In the genomic region with DNA sequence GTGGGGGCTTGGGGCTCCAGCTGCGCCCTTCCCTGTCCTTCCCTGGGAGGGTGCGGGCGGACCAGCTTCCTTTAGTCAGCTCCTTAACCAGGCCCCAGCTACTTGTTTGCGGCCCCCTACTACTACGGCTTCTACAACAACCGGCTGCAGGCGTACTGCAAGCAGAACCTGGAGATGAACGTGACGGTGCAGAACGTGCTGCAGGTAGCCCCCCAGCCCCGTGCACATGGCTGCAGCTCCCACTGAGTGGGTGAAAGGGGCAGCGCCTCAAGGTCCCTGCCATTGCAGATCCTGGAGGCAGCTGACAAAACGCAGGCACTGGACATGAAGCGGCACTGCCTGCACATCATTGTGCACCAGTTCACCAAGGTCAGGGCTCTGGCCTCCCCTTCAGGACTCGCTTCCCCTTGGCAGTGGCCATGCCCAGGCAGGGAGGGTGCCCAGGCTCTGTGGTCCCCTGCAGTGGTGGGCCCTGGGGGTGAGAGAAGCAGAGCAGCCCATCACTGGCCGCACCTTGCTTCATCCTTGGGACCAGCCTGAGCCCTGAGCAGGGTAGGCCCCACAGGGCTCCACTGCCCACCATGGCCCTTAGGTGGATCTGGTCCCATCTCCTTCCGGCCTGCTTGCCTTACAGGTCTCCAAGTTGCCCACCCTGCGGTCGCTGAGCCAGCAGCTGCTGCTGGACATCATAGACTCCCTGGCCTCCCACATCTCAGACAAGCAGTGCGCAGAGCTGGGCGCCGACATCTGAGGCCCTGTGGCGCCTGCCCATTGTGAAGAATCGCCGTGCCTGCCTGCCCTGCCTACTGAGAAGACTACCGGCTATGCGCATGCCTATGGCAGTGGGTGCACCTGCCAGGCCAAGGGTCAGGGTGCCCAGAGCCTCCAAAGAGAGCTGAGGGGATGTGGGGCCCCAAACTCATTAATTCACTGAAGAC, we compare ENCODE assay signal across 1 cellular context.
TF ChIP-seq lines count a peak whose summit lies in the region.

No MANE protein-coding gene starts in this region.

TF ChIP-seq in K562, 482 proteins besides CTCF, POLR2A, EP300 and RAD21 (continued from another document and continues in another):
- no peak for TF ChIP-seq SREBF2 (CRISPR knock-in tag; IDR thresholded peaks at IDR 0.05)
- no peak for TF ChIP-seq ZNF707 (CRISPR knock-in tag; conservative IDR thresholded peaks at IDR 0.05)
- 0 out of 2 replicates have a peak, but pooled peaks have one; percentile 3 for TF ChIP-seq CHD2 (IDR thresholded peaks at IDR 0.05; ENCODE audit: low read depth, low read length)
- TF ChIP-seq, protein P1, sequence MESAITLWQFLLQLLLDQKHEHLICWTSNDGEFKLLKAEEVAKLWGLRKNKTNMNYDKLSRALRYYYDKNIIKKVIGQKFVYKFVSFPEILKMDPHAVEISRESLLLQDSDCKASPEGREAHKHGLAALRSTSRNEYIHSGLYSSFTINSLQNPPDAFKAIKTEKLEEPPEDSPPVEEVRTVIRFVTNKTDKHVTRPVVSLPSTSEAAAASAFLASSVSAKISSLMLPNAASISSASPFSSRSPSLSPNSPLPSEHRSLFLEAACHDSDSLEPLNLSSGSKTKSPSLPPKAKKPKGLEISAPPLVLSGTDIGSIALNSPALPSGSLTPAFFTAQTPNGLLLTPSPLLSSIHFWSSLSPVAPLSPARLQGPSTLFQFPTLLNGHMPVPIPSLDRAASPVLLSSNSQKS (CRISPR knock-in tag; IDR thresholded peaks at IDR 0.05), result no peak
- no peak for TF ChIP-seq ZNF354B (CRISPR knock-in tag; IDR thresholded peaks at IDR 0.05)
- no peak for TF ChIP-seq CBFA2T3 (IDR thresholded peaks at IDR 0.05)
- TF ChIP-seq ZNF146 (CRISPR knock-in tag; IDR thresholded peaks at IDR 0.05; ENCODE audit: unreplicated experiment), result no peak
- no peak for TF ChIP-seq TEAD4 (IDR thresholded peaks at IDR 0.05; ENCODE audit: low read length)
- no peak for TF ChIP-seq TEAD4 (CRISPR knock-in tag; IDR thresholded peaks at IDR 0.05; ENCODE audit: borderline replicate concordance)
- TF ChIP-seq SMAD3 (CRISPR knock-in tag; conservative IDR thresholded peaks at IDR 0.05), result no peak
- TF ChIP-seq ZFP1 (CRISPR knock-in tag; IDR thresholded peaks at IDR 0.05), result peak; percentile 53
- TF ChIP-seq FOXP1 (CRISPR knock-in tag; IDR thresholded peaks at IDR 0.05), result no peak
- TF ChIP-seq POLR3G (IDR thresholded peaks at IDR 0.05; ENCODE audit: extremely low read depth, insufficient read length, insufficient replicate concordance), result no peak
- TF ChIP-seq ZNF384 (IDR thresholded peaks at IDR 0.05; ENCODE audit: low read depth, low read length), result no peak
- TF ChIP-seq HEY1 (CRISPR knock-in tag; IDR thresholded peaks at IDR 0.05; ENCODE audit: borderline replicate concordance), result no peak
- no peak; the same call in 1 of the 2 replicates for TF ChIP-seq JUN (IDR thresholded peaks at IDR 0.05; ENCODE audit: borderline replicate concordance, low read depth, low read length)
- TF ChIP-seq JUN (CRISPR knock-in tag; IDR thresholded peaks at IDR 0.05; ENCODE audit: borderline replicate concordance), result no peak
- TF ChIP-seq GABPA (tag; conservative IDR thresholded peaks at IDR 0.05; ENCODE audit: low read depth), result no peak
- 0 out of 2 replicates have a peak, but pooled peaks have one; percentile 29 for TF ChIP-seq IFI16 (CRISPR knock-in tag; IDR thresholded peaks at IDR 0.05)
- TF ChIP-seq SMAD1 (IDR thresholded peaks at IDR 0.05; ENCODE audit: low read depth, low read length, partially characterized antibody), result no peak
- TF ChIP-seq, protein P2, sequence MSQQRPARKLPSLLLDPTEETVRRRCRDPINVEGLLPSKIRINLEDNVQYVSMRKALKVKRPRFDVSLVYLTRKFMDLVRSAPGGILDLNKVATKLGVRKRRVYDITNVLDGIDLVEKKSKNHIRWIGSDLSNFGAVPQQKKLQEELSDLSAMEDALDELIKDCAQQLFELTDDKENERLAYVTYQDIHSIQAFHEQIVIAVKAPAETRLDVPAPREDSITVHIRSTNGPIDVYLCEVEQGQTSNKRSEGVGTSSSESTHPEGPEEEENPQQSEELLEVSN (IDR thresholded peaks at IDR 0.05; ENCODE audit: borderline replicate concordance in 1 of 2, extremely low read depth in 1 of 2, insufficient read depth in 1 of 2, insufficient read length in 1 of 2, low read depth in 1 of 2, low read length in 1 of 2, poor library complexity in 1 of 2, severe bottlenecking in 1 of 2), result no peak
- no peak for TF ChIP-seq PHTF2 (CRISPR knock-in tag; IDR thresholded peaks at IDR 0.05)
- no peak for TF ChIP-seq ZNF24 (IDR thresholded peaks at IDR 0.05)
- TF ChIP-seq, protein P3, sequence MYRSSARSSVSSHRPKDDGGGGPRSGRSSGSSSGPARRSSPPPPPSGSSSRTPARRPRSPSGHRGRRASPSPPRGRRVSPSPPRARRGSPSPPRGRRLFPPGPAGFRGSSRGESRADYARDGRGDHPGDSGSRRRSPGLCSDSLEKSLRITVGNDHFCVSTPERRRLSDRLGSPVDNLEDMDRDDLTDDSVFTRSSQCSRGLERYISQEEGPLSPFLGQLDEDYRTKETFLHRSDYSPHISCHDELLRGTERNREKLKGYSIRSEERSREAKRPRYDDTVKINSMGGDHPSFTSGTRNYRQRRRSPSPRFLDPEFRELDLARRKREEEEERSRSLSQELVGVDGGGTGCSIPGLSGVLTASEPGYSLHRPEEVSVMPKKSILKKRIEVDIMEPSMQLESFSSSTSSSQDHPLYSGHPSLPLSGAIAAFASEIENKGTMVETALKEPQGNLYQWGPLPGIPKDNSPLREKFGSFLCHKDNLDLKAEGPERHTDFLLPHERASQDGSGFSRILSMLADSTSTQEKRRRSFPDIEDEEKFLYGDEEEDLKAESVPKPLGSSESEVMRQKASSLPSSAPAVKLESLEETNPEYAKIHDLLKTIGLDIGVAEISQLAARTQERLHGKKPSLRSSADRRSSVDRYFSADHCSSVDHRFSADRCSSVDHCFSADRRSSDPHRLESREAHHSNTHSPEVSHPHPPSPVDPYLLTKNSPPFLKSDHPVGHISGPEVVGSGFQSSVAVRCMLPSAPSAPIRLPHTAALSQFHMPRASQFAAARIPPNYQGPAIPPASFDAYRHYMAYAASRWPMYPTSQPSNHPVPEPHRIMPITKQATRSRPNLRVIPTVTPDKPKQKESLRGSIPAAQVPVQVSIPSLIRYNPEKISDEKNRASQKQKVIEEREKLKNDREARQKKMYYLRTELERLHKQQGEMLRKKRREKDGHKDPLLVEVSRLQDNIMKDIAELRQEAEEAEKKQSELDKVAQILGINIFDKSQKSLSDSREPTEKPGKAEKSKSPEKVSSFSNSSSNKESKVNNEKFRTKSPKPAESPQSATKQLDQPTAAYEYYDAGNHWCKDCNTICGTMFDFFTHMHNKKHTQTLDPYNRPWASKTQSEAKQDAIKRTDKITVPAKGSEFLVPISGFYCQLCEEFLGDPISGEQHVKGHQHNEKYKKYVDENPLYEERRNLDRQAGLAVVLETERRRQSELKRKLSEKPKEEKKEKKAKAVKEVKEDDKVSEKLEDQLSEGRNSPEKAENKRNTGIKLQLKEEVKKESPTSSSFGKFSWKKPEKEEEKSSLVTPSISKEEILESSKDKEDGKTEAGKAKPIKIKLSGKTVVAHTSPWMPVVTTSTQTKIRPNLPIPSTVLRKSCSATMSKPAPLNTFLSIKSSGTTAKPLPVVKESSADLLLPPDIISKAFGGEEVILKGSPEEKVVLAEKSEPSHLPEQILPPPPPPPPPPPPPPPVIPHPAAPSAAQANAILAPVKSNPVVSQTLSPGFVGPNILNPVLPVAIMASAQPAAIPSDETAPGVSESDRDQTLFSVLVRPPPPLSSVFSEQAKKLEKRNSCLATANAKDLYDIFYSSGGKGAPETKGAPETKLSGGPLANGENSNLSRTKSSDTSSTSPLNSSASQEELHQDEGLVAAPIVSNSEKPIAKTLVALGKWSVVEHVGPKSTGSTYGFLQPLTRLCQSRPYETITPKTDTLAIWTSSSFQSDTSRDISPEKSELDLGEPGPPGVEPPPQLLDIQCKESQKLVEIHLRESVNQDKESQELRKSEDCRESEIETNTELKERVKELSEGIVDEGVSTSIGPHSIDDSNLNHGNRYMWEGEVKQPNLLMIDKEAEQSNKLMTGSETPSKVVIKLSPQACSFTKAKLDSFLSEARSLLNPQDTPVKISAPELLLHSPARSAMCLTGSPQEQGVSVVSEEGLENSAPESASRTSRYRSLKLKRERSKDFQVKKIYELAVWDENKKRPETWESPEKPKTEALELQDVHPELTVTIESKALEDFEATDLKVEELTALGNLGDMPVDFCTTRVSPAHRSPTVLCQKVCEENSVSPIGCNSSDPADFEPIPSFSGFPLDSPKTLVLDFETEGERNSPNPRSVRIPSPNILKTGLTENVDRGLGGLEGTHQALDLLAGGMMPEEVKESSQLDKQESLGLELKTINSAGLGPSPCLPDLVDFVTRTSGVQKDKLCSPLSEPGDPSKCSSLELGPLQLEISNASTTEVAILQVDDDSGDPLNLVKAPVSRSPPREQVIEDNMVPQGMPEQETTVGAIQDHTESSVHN (IDR thresholded peaks at IDR 0.05; ENCODE audit: borderline replicate concordance in 1 of 2, low read depth in 1 of 2), result no peak
- TF ChIP-seq, protein P4, sequence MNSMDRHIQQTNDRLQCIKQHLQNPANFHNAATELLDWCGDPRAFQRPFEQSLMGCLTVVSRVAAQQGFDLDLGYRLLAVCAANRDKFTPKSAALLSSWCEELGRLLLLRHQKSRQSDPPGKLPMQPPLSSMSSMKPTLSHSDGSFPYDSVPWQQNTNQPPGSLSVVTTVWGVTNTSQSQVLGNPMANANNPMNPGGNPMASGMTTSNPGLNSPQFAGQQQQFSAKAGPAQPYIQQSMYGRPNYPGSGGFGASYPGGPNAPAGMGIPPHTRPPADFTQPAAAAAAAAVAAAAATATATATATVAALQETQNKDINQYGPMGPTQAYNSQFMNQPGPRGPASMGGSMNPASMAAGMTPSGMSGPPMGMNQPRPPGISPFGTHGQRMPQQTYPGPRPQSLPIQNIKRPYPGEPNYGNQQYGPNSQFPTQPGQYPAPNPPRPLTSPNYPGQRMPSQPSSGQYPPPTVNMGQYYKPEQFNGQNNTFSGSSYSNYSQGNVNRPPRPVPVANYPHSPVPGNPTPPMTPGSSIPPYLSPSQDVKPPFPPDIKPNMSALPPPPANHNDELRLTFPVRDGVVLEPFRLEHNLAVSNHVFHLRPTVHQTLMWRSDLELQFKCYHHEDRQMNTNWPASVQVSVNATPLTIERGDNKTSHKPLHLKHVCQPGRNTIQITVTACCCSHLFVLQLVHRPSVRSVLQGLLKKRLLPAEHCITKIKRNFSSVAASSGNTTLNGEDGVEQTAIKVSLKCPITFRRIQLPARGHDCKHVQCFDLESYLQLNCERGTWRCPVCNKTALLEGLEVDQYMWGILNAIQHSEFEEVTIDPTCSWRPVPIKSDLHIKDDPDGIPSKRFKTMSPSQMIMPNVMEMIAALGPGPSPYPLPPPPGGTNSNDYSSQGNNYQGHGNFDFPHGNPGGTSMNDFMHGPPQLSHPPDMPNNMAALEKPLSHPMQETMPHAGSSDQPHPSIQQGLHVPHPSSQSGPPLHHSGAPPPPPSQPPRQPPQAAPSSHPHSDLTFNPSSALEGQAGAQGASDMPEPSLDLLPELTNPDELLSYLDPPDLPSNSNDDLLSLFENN (IDR thresholded peaks at IDR 0.05; ENCODE audit: low read depth in 2 of 2, low read length in 2 of 2), result no peak
- no peak for TF ChIP-seq ZNF224 (CRISPR knock-in tag; IDR thresholded peaks at IDR 0.05)
- TF ChIP-seq, protein P5, sequence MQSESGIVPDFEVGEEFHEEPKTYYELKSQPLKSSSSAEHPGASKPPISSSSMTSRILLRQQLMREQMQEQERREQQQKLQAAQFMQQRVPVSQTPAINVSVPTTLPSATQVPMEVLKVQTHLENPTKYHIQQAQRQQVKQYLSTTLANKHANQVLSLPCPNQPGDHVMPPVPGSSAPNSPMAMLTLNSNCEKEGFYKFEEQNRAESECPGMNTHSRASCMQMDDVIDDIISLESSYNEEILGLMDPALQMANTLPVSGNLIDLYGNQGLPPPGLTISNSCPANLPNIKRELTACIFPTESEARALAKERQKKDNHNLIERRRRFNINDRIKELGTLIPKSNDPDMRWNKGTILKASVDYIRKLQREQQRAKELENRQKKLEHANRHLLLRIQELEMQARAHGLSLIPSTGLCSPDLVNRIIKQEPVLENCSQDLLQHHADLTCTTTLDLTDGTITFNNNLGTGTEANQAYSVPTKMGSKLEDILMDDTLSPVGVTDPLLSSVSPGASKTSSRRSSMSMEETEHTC (IDR thresholded peaks at IDR 0.05), result no peak
- TF ChIP-seq, protein P6, sequence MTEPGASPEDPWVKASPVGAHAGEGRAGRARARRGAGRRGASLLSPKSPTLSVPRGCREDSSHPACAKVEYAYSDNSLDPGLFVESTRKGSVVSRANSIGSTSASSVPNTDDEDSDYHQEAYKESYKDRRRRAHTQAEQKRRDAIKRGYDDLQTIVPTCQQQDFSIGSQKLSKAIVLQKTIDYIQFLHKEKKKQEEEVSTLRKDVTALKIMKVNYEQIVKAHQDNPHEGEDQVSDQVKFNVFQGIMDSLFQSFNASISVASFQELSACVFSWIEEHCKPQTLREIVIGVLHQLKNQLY (CRISPR knock-in tag; conservative IDR thresholded peaks at IDR 0.05), result 0 out of 4 replicates have a peak, but pooled peaks have one; percentile 6 to 86
- TF ChIP-seq, protein P7, sequence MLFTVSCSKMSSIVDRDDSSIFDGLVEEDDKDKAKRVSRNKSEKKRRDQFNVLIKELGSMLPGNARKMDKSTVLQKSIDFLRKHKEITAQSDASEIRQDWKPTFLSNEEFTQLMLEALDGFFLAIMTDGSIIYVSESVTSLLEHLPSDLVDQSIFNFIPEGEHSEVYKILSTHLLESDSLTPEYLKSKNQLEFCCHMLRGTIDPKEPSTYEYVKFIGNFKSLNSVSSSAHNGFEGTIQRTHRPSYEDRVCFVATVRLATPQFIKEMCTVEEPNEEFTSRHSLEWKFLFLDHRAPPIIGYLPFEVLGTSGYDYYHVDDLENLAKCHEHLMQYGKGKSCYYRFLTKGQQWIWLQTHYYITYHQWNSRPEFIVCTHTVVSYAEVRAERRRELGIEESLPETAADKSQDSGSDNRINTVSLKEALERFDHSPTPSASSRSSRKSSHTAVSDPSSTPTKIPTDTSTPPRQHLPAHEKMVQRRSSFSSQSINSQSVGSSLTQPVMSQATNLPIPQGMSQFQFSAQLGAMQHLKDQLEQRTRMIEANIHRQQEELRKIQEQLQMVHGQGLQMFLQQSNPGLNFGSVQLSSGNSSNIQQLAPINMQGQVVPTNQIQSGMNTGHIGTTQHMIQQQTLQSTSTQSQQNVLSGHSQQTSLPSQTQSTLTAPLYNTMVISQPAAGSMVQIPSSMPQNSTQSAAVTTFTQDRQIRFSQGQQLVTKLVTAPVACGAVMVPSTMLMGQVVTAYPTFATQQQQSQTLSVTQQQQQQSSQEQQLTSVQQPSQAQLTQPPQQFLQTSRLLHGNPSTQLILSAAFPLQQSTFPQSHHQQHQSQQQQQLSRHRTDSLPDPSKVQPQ (CRISPR knock-in tag; IDR thresholded peaks at IDR 0.05; ENCODE audit: borderline replicate concordance), result 0 out of 2 replicates have a peak, but pooled peaks have one; percentile 58
- TF ChIP-seq HNRNPK (IDR thresholded peaks at IDR 0.05; ENCODE audit: low read depth, low read length, poor library complexity, severe bottlenecking), result no peak
- no peak for TF ChIP-seq RBM17 (IDR thresholded peaks at IDR 0.05; ENCODE audit: borderline replicate concordance, low read depth, low read length)
- no peak for TF ChIP-seq YY1 (IDR thresholded peaks at IDR 0.05; ENCODE audit: borderline replicate concordance in 1 of 3, control insufficient read depth in 1 of 3, extremely low read depth in 1 of 3, insufficient read depth in 3 of 3, insufficient read length in 1 of 3, insufficient replicate concordance in 2 of 3, low read depth in 1 of 3, low read length in 2 of 3)
- TF ChIP-seq, protein P8, sequence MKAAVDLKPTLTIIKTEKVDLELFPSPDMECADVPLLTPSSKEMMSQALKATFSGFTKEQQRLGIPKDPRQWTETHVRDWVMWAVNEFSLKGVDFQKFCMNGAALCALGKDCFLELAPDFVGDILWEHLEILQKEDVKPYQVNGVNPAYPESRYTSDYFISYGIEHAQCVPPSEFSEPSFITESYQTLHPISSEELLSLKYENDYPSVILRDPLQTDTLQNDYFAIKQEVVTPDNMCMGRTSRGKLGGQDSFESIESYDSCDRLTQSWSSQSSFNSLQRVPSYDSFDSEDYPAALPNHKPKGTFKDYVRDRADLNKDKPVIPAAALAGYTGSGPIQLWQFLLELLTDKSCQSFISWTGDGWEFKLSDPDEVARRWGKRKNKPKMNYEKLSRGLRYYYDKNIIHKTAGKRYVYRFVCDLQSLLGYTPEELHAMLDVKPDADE (conservative IDR thresholded peaks at IDR 0.05; ENCODE audit: control insufficient read depth, low read depth, low read length), result no peak
